ENCODE assay signal across 29 cellular contexts in the genomic region with DNA sequence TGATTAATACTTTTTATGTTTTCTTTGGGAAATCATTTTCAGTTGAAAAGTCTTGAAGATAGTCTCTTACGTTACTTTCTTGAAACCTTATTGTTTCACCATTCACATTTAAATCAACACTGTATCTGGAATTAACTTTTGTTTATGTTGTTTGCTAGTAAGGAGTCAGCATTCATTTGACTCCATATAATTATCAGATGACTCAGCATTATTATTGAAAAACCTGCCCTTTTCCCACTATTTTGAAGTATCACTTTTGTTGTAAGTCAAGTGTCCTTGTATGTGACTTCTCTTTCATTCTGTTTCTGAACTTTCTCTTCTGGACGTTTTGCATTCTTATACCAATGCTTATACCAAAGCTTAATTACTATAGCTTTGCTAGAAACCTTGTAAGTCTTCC.
"Had no signal": no experiment of that assay in that cellular context is flagged by ENCODE, and none has a peak within 500 bp of the region (broad histone marks: within the 10 kb centered on the region; RNA-seq: fewer than 3 reads in every experiment).

No MANE protein-coding gene starts in this region.

- H3K79me2 ChIP-seq: parathyroid adenoma had no signal

- H2AFZ ChIP-seq: neural progenitor cell, parathyroid adenoma had no signal

- H3K27ac Mint-ChIP-seq: immature natural killer cell; mesothelial cell of epicardium; naive B cell; natural killer cell; nephron progenitor cell; neural progenitor cell; stimulated activated naive B cell treated with anti-CD40 and anti-IgM and Interleukin-4, amounts not matched to agents 10 μg/mL and 1 μg/mL and 100 μg/mL, for 72 hours had no signal

- H3K9me3 ChIP-seq: left ventricle myocardium inferior, neutrophil, right atrium auricular region, stomach, testis, thyroid gland, transverse colon, upper lobe of left lung, vagina had no signal

- H3K4me3 ChIP-seq: left ventricle myocardium inferior, lung, neural progenitor cell, right atrium auricular region, skin epidermis, stomach, testis, thyroid gland, transverse colon, upper lobe of left lung, vagina had no signal

- H3K36me3 ChIP-seq: left ventricle myocardium inferior, neural progenitor cell, neutrophil, right atrium auricular region, stomach, thyroid gland, transverse colon, upper lobe of left lung, vagina had no signal

- ATAC-seq: natural killer cell; sciatic nerve; stimulated activated naive B cell treated with anti-CD40 and anti-IgM and Interleukin-4, amounts not matched to agents 10 μg/mL and 1 μg/mL and 100 μg/mL, for 72 hours; stimulated activated naive CD8-positive, alpha-beta T cell treated with anti-CD3 and anti-CD28 coated beads, Interleukin-15, Interleukin-2, amounts not matched to agents 100 U/mL and 50 U/mL, for 24 hours had no signal

- H3K4me2 ChIP-seq: neural progenitor cell had no signal

- H3K4me1 Mint-ChIP-seq: naive B cell; stimulated activated naive B cell treated with anti-CD40 and anti-IgM and Interleukin-4, amounts not matched to agents 10 μg/mL and 1 μg/mL and 100 μg/mL, for 72 hours had no signal

- DNase-seq: hypothalamus; immature natural killer cell; islet precursor cell; left ventricle myocardium inferior; mesendoderm; naive B cell; natural killer cell; nephron progenitor cell; occipital lobe; stimulated activated CD4-positive, alpha-beta T cell treated with anti-CD3 and anti-CD28 coated beads, Interleukin-12 subunit alpha, Interleukin-12 subunit beta, amount 100 ng/mL, for 4 hours; stimulated activated CD4-positive, alpha-beta T cell treated with anti-CD3 and anti-CD28 coated beads, Interleukin-15, amount 100 ng/mL, for 24 hours; stimulated activated CD4-positive, alpha-beta T cell treated with anti-CD3 and anti-CD28 coated beads, Interleukin-2, amount 100 ng/mL, for 24 hours; stimulated activated CD4-positive, alpha-beta T cell treated with anti-CD3 and anti-CD28 coated beads, Interleukin-4, amount 100 ng/mL, for 1 hour; stimulated activated naive B cell treated with anti-CD40 and anti-IgM and Interleukin-4, amounts not matched to agents 10 μg/mL and 1 μg/mL and 100 μg/mL, for 72 hours; stimulated activated naive CD8-positive, alpha-beta T cell treated with anti-CD3 and anti-CD28 coated beads, Interleukin-15, Interleukin-2, amounts not matched to agents 100 U/mL and 50 U/mL, for 24 hours; stomach; testis; thyroid gland; transverse colon; upper lobe of left lung had no signal

- H3K4me1 ChIP-seq: neural progenitor cell, parathyroid adenoma, testis, thyroid gland, transverse colon, upper lobe of left lung, vagina had no signal

- H3K9me3 Mint-ChIP-seq: mesothelial cell of epicardium, natural killer cell, nephron progenitor cell, neural progenitor cell had no signal

- H3K36me3 Mint-ChIP-seq: immature natural killer cell; mesothelial cell of epicardium; naive B cell; natural killer cell; neural progenitor cell; stimulated activated naive B cell treated with anti-CD40 and anti-IgM and Interleukin-4, amounts not matched to agents 10 μg/mL and 1 μg/mL and 100 μg/mL, for 72 hours had no signal

- H3K27ac ChIP-seq: left ventricle myocardium inferior, neural progenitor cell, neutrophil, parathyroid adenoma, right atrium auricular region, skin epidermis, stomach, testis, thyroid gland, transverse colon, upper lobe of left lung, vagina had no signal

- H3K9ac ChIP-seq: neural progenitor cell, parathyroid adenoma had no signal

- H3K4me3 Mint-ChIP-seq: immature natural killer cell; mesothelial cell of epicardium; naive B cell; natural killer cell; nephron progenitor cell; neural progenitor cell; stimulated activated naive B cell treated with anti-CD40 and anti-IgM and Interleukin-4, amounts not matched to agents 10 μg/mL and 1 μg/mL and 100 μg/mL, for 72 hours had no signal

- H3K27me3 ChIP-seq: neural progenitor cell, neutrophil, right atrium auricular region, stomach, testis, thyroid gland, transverse colon, upper lobe of left lung, vagina had no signal
